In the genomic region with DNA sequence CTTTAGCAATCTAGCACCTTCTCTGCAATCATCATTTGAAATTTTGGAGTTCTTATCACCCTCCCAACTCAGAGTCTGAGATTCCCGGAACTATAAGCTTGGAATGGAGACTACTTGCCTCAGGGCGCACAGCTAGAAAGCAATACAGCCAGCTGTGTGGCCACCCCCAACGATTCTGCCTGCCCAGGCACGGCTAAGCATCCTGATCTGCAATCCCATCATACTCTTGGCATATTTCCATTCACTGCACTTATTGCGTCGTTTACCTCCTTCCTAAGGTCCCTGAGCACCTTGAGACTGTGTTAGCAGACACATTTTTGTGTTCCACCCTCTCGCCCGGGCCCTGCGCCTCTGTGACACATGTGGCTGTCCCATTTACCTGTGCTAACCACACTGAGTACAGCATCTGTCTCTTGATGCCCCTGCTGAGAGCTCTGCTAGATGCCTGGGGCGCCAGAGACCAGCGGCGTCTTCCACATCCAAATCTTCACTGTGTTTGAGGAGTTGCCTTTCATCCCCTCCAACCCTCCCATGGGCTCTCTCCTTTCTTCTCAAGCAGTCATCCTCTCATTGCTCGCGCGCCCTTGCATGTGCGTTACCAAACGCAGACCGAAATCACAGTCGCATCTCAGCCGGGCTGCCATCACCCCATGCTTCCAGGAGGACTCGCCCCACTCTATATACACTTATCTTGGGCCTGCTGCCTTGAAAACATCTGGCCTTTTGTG, we compare ENCODE assay signal across 22 cellular contexts. TPM values are rescaled to one million over a fixed set of nuclear protein-coding genes. Genes with fewer than 3 reads are reported as not detected.
A peak's percentile ranks its signal among the peaks of the same experiment; 100 is the strongest.
DNase-seq lines count a peak whose midpoint lies in the region; ATAC-seq and TF ChIP-seq lines count a peak whose summit lies in the region.
"Had no signal": no experiment of that assay in that cellular context is flagged by ENCODE, and none has a peak within 500 bp of the region (broad histone marks: within the 10 kb centered on the region; RNA-seq: fewer than 3 reads in every experiment).

No MANE protein-coding gene starts in this region.

- no peak overlapping the region for H3K27ac ChIP-seq in prostate gland
- H3K27ac ChIP-seq: colonic mucosa, thyroid gland had no signal

- intact Hi-C loops in prostate gland (cut with DNase I): no loop called here

- WGBS in prostate gland: 73% methylated on average over 21 of the region's 21 CpGs

- H3K4me3 ChIP-seq in prostate gland: no peak overlapping the region
- H3K4me3 ChIP-seq: colonic mucosa, thyroid gland had no signal

- no peaks in the 10 kb centered on the region for H3K4me1 ChIP-seq in prostate gland (replicated peaks)
- H3K4me1 ChIP-seq: colonic mucosa, thyroid gland had no signal

- peak; percentile 66 for ATAC-seq in esophagus mucosa
- no peak for ATAC-seq in GM18858 (IDR thresholded peaks at IDR 0.05; ENCODE audit: unreplicated experiment)
- ATAC-seq in GM21526 (IDR thresholded peaks at IDR 0.05; ENCODE audit: low FRiP score, unreplicated experiment): no peak
- ATAC-seq: activated CD8-positive, alpha-beta memory T cell treated with anti-CD3 and anti-CD28 coated beads, Interleukin-2, amount 10 ng/mL, durations not matched to agents 7 days and 5 days; stimulated activated effector memory CD8-positive, alpha-beta T cell treated with anti-CD3 and anti-CD28 coated beads, Interleukin-12 subunit alpha, Interleukin-12 subunit beta, amount 100 ng/mL, for 72 hours had no signal

- H3K9me3 ChIP-seq in prostate gland: no peaks in the 10 kb centered on the region
- H3K9me3 ChIP-seq: colonic mucosa, thyroid gland had no signal

- H3K27me3 ChIP-seq in prostate gland (replicated peaks; ENCODE audit: insufficient read depth): no peaks in the 10 kb centered on the region
- H3K27me3 ChIP-seq: colonic mucosa, thyroid gland had no signal

- DNase-seq in HPDE6-E6E7 (ENCODE audit: extremely low spot score): peak; percentile 86
- peak; percentile 59 for DNase-seq in RPMI7951 (ENCODE audit: low read depth)
- DNase-seq in prostate gland (ENCODE audit: low spot score): peak; percentile 76
- no peak for DNase-seq in stimulated activated CD4-positive, alpha-beta T cell treated with anti-CD3 and anti-CD28 coated beads, Interleukin-4, amount 100 ng/mL, for 4 hours
- DNase-seq in NCI-H1436 treated with DMSO at 0.1 percent for 48 hours (lab: John Stamatoyannopoulos, UW): no peak
- DNase-seq: activated CD8-positive, alpha-beta memory T cell treated with anti-CD3 and anti-CD28 coated beads, Interleukin-2, amount 10 ng/mL, durations not matched to agents 7 days and 5 days; activated gamma-delta T cell treated with Interleukin-2 at 50 U/mL for 16 hours; aorta; Calu3; colonic mucosa; Karpas-422; NCI-H446 treated with DMSO at 0.1 percent for 48 hours; SIG-M5; T-helper 9 cell; thyroid gland had no signal

- TF ChIP-seq CTCF in prostate gland (IDR thresholded peaks at IDR 0.05): no peak

- no peaks in the 10 kb centered on the region for H3K36me3 ChIP-seq in prostate gland
- H3K36me3 ChIP-seq: colonic mucosa had no signal

- no peak for TF ChIP-seq POLR2A in prostate gland (IDR thresholded peaks at IDR 0.05)

RNA-seq across cellular contexts. Expression of a gene that starts 3.4 kb away (rescaled TPM):
- not detected in 2 replicates for total RNA-seq in RPMI7951 (2014; rRNA removed; shearing (Covaris generic))
- total RNA-seq in esophagus mucosa: not detected
- 1 to 10 TPM; 1.1 to 1.5 TPM for total RNA-seq in prostate gland
- total RNA-seq: activated CD8-positive, alpha-beta memory T cell treated with anti-CD3 and anti-CD28 coated beads, Interleukin-2, amount 10 ng/mL, durations not matched to agents 7 days and 5 days; Calu3; colonic mucosa; frontal cortex; H4; myocyte; thyroid gland had no signal

RNA-seq across cellular contexts. Expression of a gene that starts 23.4 kb away (rescaled TPM):
- total RNA-seq in RPMI7951 (2014; rRNA removed; shearing (Covaris generic)): 111 and 120 TPM in 2 replicates
- total RNA-seq in esophagus mucosa: 7.1 TPM
- 10 to 100 TPM; 21.0 to 52.1 TPM for total RNA-seq in prostate gland

RNA-seq across cellular contexts. Expression of a gene that starts 23.6 kb away (rescaled TPM):
- 2.5 and 3.1 TPM in 2 replicates for total RNA-seq in RPMI7951 (2014; rRNA removed; shearing (Covaris generic))
- total RNA-seq in esophagus mucosa: 6.1 TPM
- total RNA-seq in prostate gland: 1 to 10 TPM; 3.3 to 3.6 TPM

RNA-seq across cellular contexts. Expression of a gene that starts 41.3 kb away (rescaled TPM):
- not detected in 2 replicates for total RNA-seq in RPMI7951 (2014; rRNA removed; shearing (Covaris generic))
- 0.08 TPM for total RNA-seq in esophagus mucosa
- total RNA-seq in prostate gland: under 1 TPM; 0.14 to 0.62 TPM

Comparison
In these comparisons a context has a peak if more than half of its experiments do, and no peak if none do; other contexts are left out.
1. DNase-seq: peak in HPDE6-E6E7 (single experiment), RPMI7951 (single experiment) and prostate gland (single experiment); none in stimulated activated CD4-positive, alpha-beta T cell treated with anti-CD3 and anti-CD28 coated beads, Interleukin-4, amount 100 ng/mL, for 4 hours (0 of 2) and NCI-H1436 treated with DMSO at 0.1 percent for 48 hours (single experiment).